ENCODE assay signal across 1 cellular context in genomic region chr20:21303061-21303871, GRCh38.
TF ChIP-seq lines count a peak whose summit lies in the region.

Gene XRN2, plus strand, starts transcription at chr20:21303331. Its CDS starts 68 bp downstream, at chr20:21303399.

TF ChIP-seq in HEK293, 187 proteins besides CTCF, POLR2A, EP300 and RAD21 (continued from another document and continues in another):
- TF ChIP-seq ZNF518A (tag by site-specific recombination; conservative IDR thresholded peaks at IDR 0.05; ENCODE audit: low read depth) (peak; percentile 87), SCRT2 (tag by site-specific recombination; IDR thresholded peaks at IDR 0.05) (no peak), HOXC10 (CRISPR knock-in tag; IDR thresholded peaks at IDR 0.05) (no peak), ZNF292 (tag by site-specific recombination; IDR thresholded peaks at IDR 0.05; ENCODE audit: borderline replicate concordance, low read depth) (no peak), ZSCAN5A (tag by site-specific recombination; IDR thresholded peaks at IDR 0.05) (0 out of 2 replicates have a peak, but pooled peaks have one; percentile 22), ZNF184 (tag by site-specific recombination; IDR thresholded peaks at IDR 0.05) (peak; percentile 73; the same call in 1 of the 2 replicates), ZNF121 (tag by site-specific recombination; IDR thresholded peaks at IDR 0.05) (no peak), ZNF202 (tag by site-specific recombination; IDR thresholded peaks at IDR 0.05; ENCODE audit: borderline replicate concordance) (no peak), ZNF776 (tag by site-specific recombination; IDR thresholded peaks at IDR 0.05; ENCODE audit: borderline replicate concordance) (no peak), ZSCAN4 (tag by site-specific recombination; IDR thresholded peaks at IDR 0.05) (no peak), ZNF155 (tag by site-specific recombination; IDR thresholded peaks at IDR 0.05) (no peak), ZBTB1 (tag by site-specific recombination; IDR thresholded peaks at IDR 0.05) (0 out of 2 replicates have a peak, but pooled peaks have one; percentile 54), ZFHX2 (tag by site-specific recombination; conservative IDR thresholded peaks at IDR 0.05) (peak; percentile 71), ZBTB49 (tag by site-specific recombination; IDR thresholded peaks at IDR 0.05; ENCODE audit: low read depth) (no peak), ZNF513 (tag by site-specific recombination; IDR thresholded peaks at IDR 0.05) (no peak; the same call in 1 of the 2 replicates), REPIN1 (tag by site-specific recombination; IDR thresholded peaks at IDR 0.05; ENCODE audit: low read depth) (no peak), ZNF596 (tag by site-specific recombination; IDR thresholded peaks at IDR 0.05) (no peak), ZNF394 (tag by site-specific recombination; IDR thresholded peaks at IDR 0.05; ENCODE audit: borderline replicate concordance) (peak; percentile 76; the same call in 1 of the 2 replicates), ZNF76 (tag by site-specific recombination; IDR thresholded peaks at IDR 0.05; ENCODE audit: borderline replicate concordance, low read depth) (peak; percentile 95), ZNF138 (tag by site-specific recombination; IDR thresholded peaks at IDR 0.05; ENCODE audit: borderline replicate concordance) (no peak), ZBTB6 (tag by site-specific recombination; IDR thresholded peaks at IDR 0.05) (peak; percentile 80), ZFP69B (tag by site-specific recombination; IDR thresholded peaks at IDR 0.05) (peak; percentile 19; the same call in 1 of the 2 replicates), ZNF626 (tag by site-specific recombination; IDR thresholded peaks at IDR 0.05) (no peak), ZNF280D (tag by site-specific recombination; IDR thresholded peaks at IDR 0.05) (no peak), ZSCAN30 (tag by site-specific recombination; IDR thresholded peaks at IDR 0.05) (peak; percentile 58; the same call in 1 of the 2 replicates), ZNF426 (tag by site-specific recombination; IDR thresholded peaks at IDR 0.05) (no peak), ZFP41 (tag by site-specific recombination; IDR thresholded peaks at IDR 0.05; ENCODE audit: borderline replicate concordance) (no peak), ZNF366 (tag by site-specific recombination; conservative IDR thresholded peaks at IDR 0.05) (0 out of 2 replicates have a peak, but pooled peaks have one; percentile 9), ZNF23 (tag by site-specific recombination; IDR thresholded peaks at IDR 0.05; ENCODE audit: borderline replicate concordance) (no peak; the same call in 1 of the 2 replicates), ZNF10 (tag by site-specific recombination; IDR thresholded peaks at IDR 0.05) (no peak), ZNF341 (tag by site-specific recombination; IDR thresholded peaks at IDR 0.05; ENCODE audit: low read depth) (peak; percentile 39; the same call in 1 of the 2 replicates), PRDM2 (tag by site-specific recombination; IDR thresholded peaks at IDR 0.05; ENCODE audit: borderline replicate concordance) (no peak), ZNF830 (tag by site-specific recombination; IDR thresholded peaks at IDR 0.05; ENCODE audit: low read depth) (no peak)
